In the genomic region with DNA sequence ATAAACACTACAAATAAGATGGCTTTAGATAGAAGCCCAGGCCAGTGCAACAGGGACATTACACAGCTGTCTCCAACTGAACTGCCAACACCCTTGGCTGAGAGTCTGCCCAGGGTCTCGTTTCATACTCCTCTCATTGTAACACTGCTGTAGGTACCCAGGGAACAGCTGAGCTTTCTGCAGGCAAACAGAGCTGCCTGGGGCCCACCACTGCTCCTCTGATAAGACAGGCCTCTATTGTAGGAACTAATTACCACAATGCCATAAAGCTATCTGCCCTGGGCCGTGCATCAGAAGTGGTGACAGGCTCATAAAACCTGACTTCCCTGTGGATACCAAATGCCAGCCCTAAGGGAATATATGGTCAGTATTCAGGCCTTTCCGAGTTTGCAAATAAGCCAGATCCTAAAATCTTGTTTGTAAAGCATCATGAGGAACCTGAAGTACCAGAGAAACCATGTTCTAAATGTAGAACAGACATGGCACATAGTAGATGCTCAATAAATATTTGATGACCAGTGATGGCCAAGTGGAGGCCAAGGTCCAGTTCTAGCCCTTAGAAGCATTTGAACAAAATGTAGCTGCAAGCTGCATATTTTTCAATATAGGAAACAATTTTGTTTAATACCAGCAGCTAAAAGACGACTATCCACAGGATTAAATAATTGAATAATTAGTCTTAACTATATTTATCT, we compare ENCODE assay signal across 14 cellular contexts.
DNase-seq lines count a peak whose midpoint lies in the region; FAIRE-seq lines count a peak whose summit lies in the region.
"Had no signal": no experiment of that assay in that cellular context is flagged by ENCODE, and none has a peak within 500 bp of the region (broad histone marks: within the 10 kb centered on the region; RNA-seq: fewer than 3 reads in every experiment).

No MANE protein-coding gene starts in this region.

- no peak for DNase-seq in mesenchymal stem cell
- DNase-seq in stimulated activated CD4-positive, alpha-beta T cell treated with anti-CD3 and anti-CD28 coated beads, Interleukin-4, amount 100 ng/mL, for 24 hours = no peak
- no peak for DNase-seq in DMS79 treated with DMSO at 0.1 percent for 48 hours (lab: John Stamatoyannopoulos, UW)
- no peak for DNase-seq in H7
- DNase-seq: BE2C, MG63, NCI-H510A, SHP77 treated with DMSO at 0.1 percent for 48 hours had no signal

- peak overlapping the region; percentile 22; the same call in 1 of the 2 replicates for H3K27ac ChIP-seq in HUES6 (ENCODE audit: low read depth, low read length)
- no peak overlapping the region for H3K27ac ChIP-seq in mesenchymal stem cell (ENCODE audit: low read length, poor library complexity, severe bottlenecking)
- peak overlapping the region; percentile 48 for H3K27ac ChIP-seq in skeletal muscle tissue (ENCODE audit: low read depth, low read length)
- H3K27ac ChIP-seq: KMS-11 had no signal

- H2AFZ ChIP-seq in mesenchymal stem cell (ENCODE audit: low read depth, low read length) = no peak overlapping the region

- peaks cover 12% of the 10 kb centered on the region for H3K9me3 ChIP-seq in HUES6 (ENCODE audit: control insufficient read depth, insufficient read depth, low read depth, low read length)
- no peaks in the 10 kb centered on the region for H3K9me3 ChIP-seq in mesenchymal stem cell (ENCODE audit: control insufficient read depth, low read length)
- no peaks in the 10 kb centered on the region for H3K9me3 ChIP-seq in skeletal muscle tissue (ENCODE audit: control insufficient read depth in 3 of 3, low read length in 3 of 3)
- H3K9me3 ChIP-seq: BE2C, MG63 had no signal

- no peak overlapping the region for H3K14ac ChIP-seq in mesenchymal stem cell (ENCODE audit: low read length in 2 of 2)

- peak overlapping the region; percentile 51 for H4K8ac ChIP-seq in mesenchymal stem cell (ENCODE audit: low read length)

- no peak overlapping the region for H3K18ac ChIP-seq in mesenchymal stem cell (ENCODE audit: low read depth in 1 of 2, low read length in 2 of 2)

- no peak overlapping the region; the same call in 1 of the 2 replicates for H3K4me3 ChIP-seq in HUES6 (ENCODE audit: low read depth, low read length)
- H3K4me3 ChIP-seq in mesenchymal stem cell (ENCODE audit: insufficient read depth in 1 of 2, low read depth in 1 of 2, low read length in 2 of 2) = no peak overlapping the region
- no peak overlapping the region for H3K4me3 ChIP-seq in skeletal muscle tissue (ENCODE audit: low read length in 3 of 3)
- H3K4me3 ChIP-seq in H7 (ENCODE audit: insufficient read depth, low read depth, low read length) = no peak overlapping the region
- H3K4me3 ChIP-seq: MG63 had no signal

- no peak overlapping the region for H3K4me2 ChIP-seq in mesenchymal stem cell (ENCODE audit: low read length, poor library complexity, severe bottlenecking)
- H3K4me2 ChIP-seq: KMS-11 had no signal

- H3K27me3 ChIP-seq in HUES6 (ENCODE audit: control insufficient read depth, insufficient read depth, low read length) (no peaks in the 10 kb centered on the region), mesenchymal stem cell (ENCODE audit: control insufficient read depth in 1 of 2, insufficient read depth in 1 of 2, low read length in 2 of 2) (no peaks in the 10 kb centered on the region), skeletal muscle tissue (ENCODE audit: control insufficient read depth in 3 of 3, insufficient read depth in 3 of 3, low read length in 3 of 3) (no peaks in the 10 kb centered on the region), H7 (ENCODE audit: control insufficient read depth, insufficient read depth, low read length) (no peaks in the 10 kb centered on the region)
- H3K27me3 ChIP-seq: BE2C, MG63 had no signal

- H3K4me1 ChIP-seq in HUES6 (ENCODE audit: control insufficient read depth, insufficient read depth, low read length) = peaks cover 22% of the 10 kb centered on the region; the same call in 1 of the 2 replicates
- H3K4me1 ChIP-seq in mesenchymal stem cell (ENCODE audit: control insufficient read depth, insufficient read depth, low read depth, low read length) = peaks cover 5% of the 10 kb centered on the region
- peaks cover 19 to 39% (median 37%) of the 10 kb centered on the region in 3 donors for H3K4me1 ChIP-seq in skeletal muscle tissue (ENCODE audit: control insufficient read depth in 3 of 3, insufficient read depth in 3 of 3, low read length in 3 of 3)
- H3K4me1 ChIP-seq: BE2C had no signal

- FAIRE-seq in colon (lab: Jason Lieb, UNC) = peak; percentile 5
- FAIRE-seq: H1, RCC 7860 had no signal

- no peaks in the 10 kb centered on the region for H3K79me1 ChIP-seq in mesenchymal stem cell (replicated peaks; ENCODE audit: low read length, poor library complexity, severe bottlenecking)

- H4K91ac ChIP-seq in mesenchymal stem cell (ENCODE audit: low read length) = no peak overlapping the region

- no peak overlapping the region for H2BK120ac ChIP-seq in mesenchymal stem cell (ENCODE audit: low read depth, low read length)

- H3K9ac ChIP-seq in HUES6 (ENCODE audit: low read length) (peak overlapping the region; percentile 51), mesenchymal stem cell (ENCODE audit: low read length) (no peak overlapping the region), skeletal muscle tissue (ENCODE audit: low read depth in 1 of 3, low read length in 3 of 3) (no peak overlapping the region)
- H3K9ac ChIP-seq: KMS-11 had no signal

- H2BK12ac ChIP-seq in mesenchymal stem cell (ENCODE audit: low read length in 2 of 2) = no peak overlapping the region

- no peak overlapping the region for H2BK5ac ChIP-seq in mesenchymal stem cell (ENCODE audit: low read depth, low read length, poor library complexity, severe bottlenecking)

- H3K36me3 ChIP-seq in HUES6 (ENCODE audit: control insufficient read depth, insufficient read depth, low read length) (no peaks in the 10 kb centered on the region), mesenchymal stem cell (ENCODE audit: control insufficient read depth in 1 of 2, insufficient read depth in 2 of 2, low read depth in 1 of 2, low read length in 2 of 2) (no peaks in the 10 kb centered on the region), skeletal muscle tissue (ENCODE audit: control insufficient read depth in 3 of 3, insufficient read depth in 3 of 3, low read length in 3 of 3) (no peaks in the 10 kb centered on the region), H7 (replicated peaks; ENCODE audit: control insufficient read depth, insufficient read depth, low read length) (no peaks in the 10 kb centered on the region)
- H3K36me3 ChIP-seq: BE2C, MG63 had no signal

- H3K23ac ChIP-seq in mesenchymal stem cell (ENCODE audit: low read length in 2 of 2) = peak overlapping the region in 1 of 2 experiments; percentile 26

- H2AK5ac ChIP-seq in mesenchymal stem cell (ENCODE audit: low read length, severe bottlenecking) = peak overlapping the region; percentile 51

- H2BK15ac ChIP-seq in mesenchymal stem cell (ENCODE audit: low read depth, poor library complexity, severe bottlenecking) = peak overlapping the region; percentile 18

- WGBS in mesenchymal stem cell = 12% methylated on average over 2 of the region's 4 CpGs

- no peak overlapping the region for H3K4ac ChIP-seq in mesenchymal stem cell (ENCODE audit: low read depth in 1 of 2, low read length in 2 of 2)
